Comparison of ENCODE assay signal across 11 cellular contexts in the genomic region with DNA sequence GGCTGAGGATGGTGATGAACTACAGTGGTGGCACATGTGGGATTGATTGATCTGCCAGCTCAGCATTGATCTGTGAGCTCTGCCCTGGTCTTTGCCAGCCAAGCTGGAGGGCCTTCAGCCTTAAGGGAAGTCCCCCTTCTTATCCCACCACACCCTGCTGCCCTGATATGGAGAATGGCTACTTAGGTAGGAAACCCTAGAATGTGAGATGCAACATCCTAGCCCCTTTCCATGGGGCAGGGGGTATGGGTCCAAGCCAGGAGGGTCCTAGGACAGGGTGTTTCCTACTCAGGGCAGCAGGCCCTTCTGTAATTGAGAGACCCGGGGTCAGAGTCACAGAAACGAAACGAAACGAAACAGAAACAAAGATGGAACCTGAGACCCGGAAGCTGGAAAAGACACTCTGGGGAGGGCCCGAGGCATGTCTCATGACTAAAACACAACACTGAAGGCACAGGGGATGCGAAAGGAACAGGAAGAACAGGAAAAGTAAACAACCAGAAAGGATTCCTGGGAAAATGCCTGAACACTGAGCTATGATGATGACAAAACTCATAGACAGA. TPM values are rescaled to one million over a fixed set of nuclear protein-coding genes. Genes with fewer than 3 reads are reported as not detected.
DNase-seq lines count a peak whose midpoint lies in the region; ATAC-seq, FAIRE-seq and TF ChIP-seq lines count a peak whose summit lies in the region.
"Had no signal": no experiment of that assay in that cellular context is flagged by ENCODE, and none has a peak within 500 bp of the region (broad histone marks: within the 10 kb centered on the region; RNA-seq: fewer than 3 reads in every experiment).

No MANE protein-coding gene starts in this region.

- H3K4me3 Mint-ChIP-seq in glutamatergic neuron (ENCODE audit: unreplicated experiment): no peak overlapping the region
- H3K4me3 Mint-ChIP-seq: activated naive CD8-positive, alpha-beta T cell had no signal

- FAIRE-seq in RCC 7860 (lab: Jason Lieb, UNC): no peak

- H3K27ac Mint-ChIP-seq in glutamatergic neuron (ENCODE audit: unreplicated experiment): no peak overlapping the region
- H3K27ac Mint-ChIP-seq: activated naive CD8-positive, alpha-beta T cell had no signal

- H3K36me3 Mint-ChIP-seq in glutamatergic neuron (ENCODE audit: unreplicated experiment): no peaks in the 10 kb centered on the region
- H3K36me3 Mint-ChIP-seq: activated naive CD8-positive, alpha-beta T cell had no signal

- TF ChIP-seq CTCF in glutamatergic neuron (IDR thresholded peaks at IDR 0.05; ENCODE audit: partially characterized antibody, unreplicated experiment): no peak

- DNase-seq in DMS53 treated with DMSO at 0.1 percent for 48 hours (lab: John Stamatoyannopoulos, UW; ENCODE audit: unreplicated experiment) (peak; percentile 62), RCC 7860 (ENCODE audit: low spot score) (peak; percentile 17), fibroblast of gingiva (ENCODE audit: low read depth) (peak; percentile 84), renal cortical epithelial cell (ENCODE audit: low read depth) (peak; percentile 93), glutamatergic neuron (no peak), T-helper 9 cell (no peak)
- DNase-seq: GF-D8; stimulated activated CD4-positive, alpha-beta T cell treated with anti-CD3 and anti-CD28 coated beads, Interleukin-4, amount 100 ng/mL, for 4 hours had no signal

- ATAC-seq in HG03135 (IDR thresholded peaks at IDR 0.05; ENCODE audit: unreplicated experiment): no peak
- ATAC-seq in esophagus mucosa: no peak

- no peaks in the 10 kb centered on the region for H3K9me3 Mint-ChIP-seq in glutamatergic neuron (ENCODE audit: unreplicated experiment)

- no peaks in the 10 kb centered on the region for H3K27me3 Mint-ChIP-seq in glutamatergic neuron (ENCODE audit: unreplicated experiment)

- no peaks in the 10 kb centered on the region for H3K4me1 Mint-ChIP-seq in glutamatergic neuron (ENCODE audit: low read depth, unreplicated experiment)

RNA-seq across cellular contexts. Expression of a gene that starts 16.9 kb away (rescaled TPM):
- total RNA-seq in renal cortical epithelial cell: 4.7 and 13.1 TPM in 2 replicates
- not detected for total RNA-seq in glutamatergic neuron (ENCODE audit: unreplicated experiment)
- total RNA-seq in esophagus mucosa: not detected

RNA-seq across cellular contexts. Expression of a gene that starts 32.0 kb away (rescaled TPM):
- total RNA-seq in renal cortical epithelial cell: not detected in 2 replicates
- not detected for total RNA-seq in glutamatergic neuron (ENCODE audit: unreplicated experiment)
- total RNA-seq in esophagus mucosa: 0.68 TPM

Comparison
In these comparisons a context has a peak if more than half of its experiments do, and no peak if none do; other contexts are left out.
1. DNase-seq: peak in DMS53 treated with DMSO at 0.1 percent for 48 hours (single experiment), RCC 7860 (single experiment), fibroblast of gingiva (single experiment) and renal cortical epithelial cell (single experiment); none in glutamatergic neuron (single experiment) and T-helper 9 cell (single experiment).